33 cellular contexts compared by ENCODE assay signal in the genomic region with DNA sequence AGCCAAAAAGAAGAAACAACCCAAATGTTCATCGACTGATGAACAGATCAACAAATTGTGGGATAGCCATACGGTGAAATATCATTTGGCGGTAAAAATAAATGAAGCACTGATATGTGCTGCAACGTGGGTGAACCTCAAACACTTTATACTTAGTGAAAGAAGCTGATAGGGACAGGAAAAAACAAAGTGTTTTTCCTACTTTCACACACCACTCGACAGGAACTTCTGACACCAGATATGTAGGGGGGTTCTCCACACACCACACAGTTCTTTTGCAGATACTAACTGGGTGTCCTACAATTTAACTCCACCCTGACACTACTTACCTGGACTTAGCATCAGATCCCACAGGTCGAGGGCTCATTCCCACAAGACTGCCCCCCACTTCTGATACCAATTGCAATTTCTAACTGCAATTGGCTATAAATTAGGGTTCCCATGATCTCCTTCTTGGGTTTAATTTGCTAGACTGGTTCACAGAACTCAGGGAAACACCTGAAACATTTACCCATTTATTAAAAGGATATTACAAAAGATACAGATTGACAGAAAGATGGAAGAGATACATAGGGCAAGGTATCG.
"Had no signal": no experiment of that assay in that cellular context is flagged by ENCODE, and none has a peak within 500 bp of the region (broad histone marks: within the 10 kb centered on the region; RNA-seq: fewer than 3 reads in every experiment).

No MANE protein-coding gene starts in this region.

- H3K4me3 Mint-ChIP-seq: activated CD4-positive, alpha-beta memory T cell treated with anti-CD3 and anti-CD28 coated beads for 36 hours; activated CD4-positive, alpha-beta T cell treated with anti-CD3 and anti-CD28 coated beads for 36 hours; activated CD4-positive, alpha-beta T cell treated with anti-CD3 and anti-CD28 coated beads, Interleukin-2, amount 10 ng/mL, durations not matched to agents 24 days and 14 days; activated CD8-positive, alpha-beta memory T cell treated with anti-CD3 and anti-CD28 coated beads, Interleukin-2, amount 10 ng/mL, durations not matched to agents 7 days and 5 days; activated CD8-positive, alpha-beta T cell treated with anti-CD3 and anti-CD28 coated beads, Interleukin-2, amount 10 ng/mL, durations not matched to agents 7 days and 5 days; activated naive CD4-positive, alpha-beta T cell treated with anti-CD3 and anti-CD28 coated beads for 36 hours; activated naive CD4-positive, alpha-beta T cell treated with anti-CD3 and anti-CD28 coated beads, Interleukin-2, amount 50 U/mL, for 24 hours; activated naive CD8-positive, alpha-beta T cell treated with anti-CD3 and anti-CD28 coated beads for 36 hours; activated naive CD8-positive, alpha-beta T cell treated with anti-CD3 and anti-CD28 coated beads, Interleukin-2, amount 50 U/mL, for 24 hours; activated T-helper 1 cell treated with anti-CD3 and anti-CD28 coated beads, Interleukin-12 subunit alpha, Interleukin-12 subunit beta, Interleukin-2, Interleukin-4 antibody, amounts not matched to agents 30 ng/mL and 10 ng/mL and 1 ng/mL, durations not matched to agents 14 hours and 24 hours and 36 hours; brain; endodermal cell had no signal

- H3K27ac Mint-ChIP-seq: activated CD4-positive, alpha-beta memory T cell treated with anti-CD3 and anti-CD28 coated beads for 36 hours; activated CD4-positive, alpha-beta T cell treated with anti-CD3 and anti-CD28 coated beads for 36 hours; activated CD4-positive, alpha-beta T cell treated with anti-CD3 and anti-CD28 coated beads, Interleukin-2, amount 10 ng/mL, durations not matched to agents 24 days and 14 days; activated CD8-positive, alpha-beta memory T cell treated with anti-CD3 and anti-CD28 coated beads, Interleukin-2, amount 10 ng/mL, durations not matched to agents 7 days and 5 days; activated CD8-positive, alpha-beta T cell treated with anti-CD3 and anti-CD28 coated beads, Interleukin-2, amount 10 ng/mL, durations not matched to agents 7 days and 5 days; activated naive CD4-positive, alpha-beta T cell treated with anti-CD3 and anti-CD28 coated beads for 36 hours; activated naive CD4-positive, alpha-beta T cell treated with anti-CD3 and anti-CD28 coated beads, Interleukin-2, amount 50 U/mL, for 24 hours; activated naive CD8-positive, alpha-beta T cell treated with anti-CD3 and anti-CD28 coated beads for 36 hours; activated naive CD8-positive, alpha-beta T cell treated with anti-CD3 and anti-CD28 coated beads, Interleukin-2, amount 50 U/mL, for 24 hours; activated T-helper 2 cell treated with anti-CD3 and anti-CD28 coated beads, Interferon-gamma antibody, Interleukin-2, Interleukin-4, amounts not matched to agents 10 μg/mL and 5 μg/mL and 100 μg/mL, durations not matched to agents 14 hours and 24 hours and 36 hours; endodermal cell had no signal

- H3K4me3 ChIP-seq: adrenal gland, ascending aorta, breast epithelium, cardiac muscle cell, colonic mucosa had no signal

- H3K9me3 Mint-ChIP-seq: activated CD4-positive, alpha-beta memory T cell treated with anti-CD3 and anti-CD28 coated beads for 36 hours; activated naive CD4-positive, alpha-beta T cell treated with anti-CD3 and anti-CD28 coated beads for 36 hours; activated naive CD8-positive, alpha-beta T cell treated with anti-CD3 and anti-CD28 coated beads, Interleukin-2, amount 50 U/mL, for 24 hours had no signal

- H3K27me3 ChIP-seq: adrenal gland, ascending aorta, breast epithelium, cardiac muscle cell, colonic mucosa had no signal

- H3K4me1 ChIP-seq: adrenal gland, ascending aorta, breast epithelium, colonic mucosa had no signal

- H3K27ac ChIP-seq: adrenal gland, ascending aorta, breast epithelium, cardiac muscle cell, colonic mucosa had no signal

- H3K9me3 ChIP-seq: adrenal gland, ascending aorta, breast epithelium, colonic mucosa had no signal

- DNase-seq: activated CD4-positive, alpha-beta memory T cell treated with anti-CD3 and anti-CD28 coated beads for 36 hours; activated CD4-positive, alpha-beta T cell treated with anti-CD3 and anti-CD28 coated beads for 36 hours; activated CD4-positive, alpha-beta T cell treated with anti-CD3 and anti-CD28 coated beads, Interleukin-2, amount 10 ng/mL, durations not matched to agents 24 days and 14 days; activated CD4-positive, CD25-positive, alpha-beta regulatory T cell; activated CD4-positive, CD25-positive, alpha-beta regulatory T cell treated with anti-CD3 and anti-CD28 coated beads, Interleukin-2, amount 50 U/mL, for 72 hours; activated CD8-positive, alpha-beta memory T cell treated with anti-CD3 and anti-CD28 coated beads, Interleukin-2, amount 10 ng/mL, durations not matched to agents 7 days and 5 days; activated CD8-positive, alpha-beta memory T cell treated with anti-CD3 and anti-CD28 coated beads, Interleukin-2, amount 50 U/mL, for 4 hours; activated CD8-positive, alpha-beta T cell treated with anti-CD3 and anti-CD28 coated beads, Interleukin-2, amount 10 ng/mL, durations not matched to agents 7 days and 5 days; activated effector memory CD4-positive, alpha-beta T cell treated with anti-CD3 and anti-CD28 coated beads, Interleukin-2, amount 50 U/mL, for 16 hours; activated naive CD4-positive, alpha-beta T cell treated with anti-CD3 and anti-CD28 coated beads for 36 hours; activated naive CD8-positive, alpha-beta T cell treated with anti-CD3 and anti-CD28 coated beads for 36 hours; activated naive CD8-positive, alpha-beta T cell treated with anti-CD3 and anti-CD28 coated beads, Interleukin-2, amount 50 U/mL, for 24 hours; activated T-cell treated with anti-CD3 and anti-CD28 coated beads, Interleukin-2, amount 50 U/mL, for 1 hour; activated T-cell treated with anti-CD3 and anti-CD28 coated beads, Interleukin-2, amount 50 U/mL, for 48 hours; adrenal gland; amygdala; central memory CD4-positive, alpha-beta T cell; cerebellar nuclear complex; colonic mucosa; effector memory CD4-positive, alpha-beta T cell; endodermal cell; foreskin fibroblast; head of caudate nucleus; T-helper 2 cell had no signal

- ATAC-seq: activated CD4-positive, alpha-beta T cell treated with anti-CD3 and anti-CD28 coated beads for 36 hours; activated CD8-positive, alpha-beta memory T cell treated with anti-CD3 and anti-CD28 coated beads, Interleukin-2, amount 10 ng/mL, durations not matched to agents 7 days and 5 days; activated CD8-positive, alpha-beta T cell treated with anti-CD3 and anti-CD28 coated beads, Interleukin-2, amount 10 ng/mL, durations not matched to agents 7 days and 5 days; activated naive CD8-positive, alpha-beta T cell treated with anti-CD3 and anti-CD28 coated beads, Interleukin-2, amount 50 U/mL, for 24 hours; esophagus mucosa had no signal

- FAIRE-seq: frontal cortex had no signal

- H3K36me3 ChIP-seq: adrenal gland, ascending aorta, breast epithelium, cardiac muscle cell, colonic mucosa had no signal

- H3K36me3 Mint-ChIP-seq: activated CD4-positive, alpha-beta memory T cell treated with anti-CD3 and anti-CD28 coated beads for 36 hours; brain had no signal

- H3K27me3 Mint-ChIP-seq: activated CD4-positive, alpha-beta T cell treated with anti-CD3 and anti-CD28 coated beads for 36 hours; activated naive CD4-positive, alpha-beta T cell treated with anti-CD3 and anti-CD28 coated beads, Interleukin-2, amount 50 U/mL, for 24 hours; activated naive CD8-positive, alpha-beta T cell treated with anti-CD3 and anti-CD28 coated beads, Interleukin-2, amount 50 U/mL, for 24 hours had no signal
